Comparison of ENCODE assay signal across 1 cellular context in genomic region chr14:60091550-60092511, GRCh38.
TF ChIP-seq lines count a peak whose summit lies in the region.

TSS of gene PCNX4 (plus strand) at chr14:60091923. CDS start at chr14:60107639, 15,716 bp downstream.

TF ChIP-seq in HepG2, 621 proteins besides CTCF, POLR2A, EP300 and RAD21 (continued from another document and continues in another):
- TF ChIP-seq ZNF567 (CRISPR knock-in tag; IDR thresholded peaks at IDR 0.05; ENCODE audit: borderline replicate concordance) (peak; percentile 55; the same call in 1 of the 2 replicates), SAP130 (CRISPR knock-in tag; IDR thresholded peaks at IDR 0.05; ENCODE audit: low read depth) (peak; percentile 95), KDM4B (CRISPR knock-in tag; IDR thresholded peaks at IDR 0.05) (0 out of 2 replicates have a peak, but pooled peaks have one; percentile 54), ZNF512 (CRISPR knock-in tag; IDR thresholded peaks at IDR 0.05) (no peak), RERE (CRISPR knock-in tag; IDR thresholded peaks at IDR 0.05; ENCODE audit: low read depth) (peak; percentile 69; the same call in 1 of the 2 replicates), FOXA3 (CRISPR knock-in tag; IDR thresholded peaks at IDR 0.05) (peak; percentile 73), SMAD9 (CRISPR knock-in tag; IDR thresholded peaks at IDR 0.05) (peak; percentile 92), ZFYVE20 (CRISPR knock-in tag; IDR thresholded peaks at IDR 0.05; ENCODE audit: borderline replicate concordance, low read depth) (0 out of 2 replicates have a peak, but pooled peaks have one; percentile 65), GATAD2A (CRISPR knock-in tag; IDR thresholded peaks at IDR 0.05) (peak; percentile 70), MIXL1 (CRISPR knock-in tag; IDR thresholded peaks at IDR 0.05) (no peak), ZNF672 (CRISPR knock-in tag; IDR thresholded peaks at IDR 0.05) (no peak), ZNF724P (CRISPR knock-in tag; IDR thresholded peaks at IDR 0.05; ENCODE audit: borderline replicate concordance) (peak; percentile 95), IKZF5 (CRISPR knock-in tag; IDR thresholded peaks at IDR 0.05) (peak; percentile 91), FOXK2 (IDR thresholded peaks at IDR 0.05) (no peak), BRD4 (CRISPR knock-in tag; IDR thresholded peaks at IDR 0.05) (peak; percentile 93), SALL2 (CRISPR knock-in tag; IDR thresholded peaks at IDR 0.05) (peak; percentile 92; the same call in 1 of the 2 replicates), TAF1 (CRISPR knock-in tag; IDR thresholded peaks at IDR 0.05) (peak; percentile 97), ZMYM4 (CRISPR knock-in tag; IDR thresholded peaks at IDR 0.05) (peak; percentile 96), ZNF20 (CRISPR knock-in tag; IDR thresholded peaks at IDR 0.05) (no peak), ZFY (CRISPR knock-in tag; IDR thresholded peaks at IDR 0.05) (peak; percentile 100), FOSL1 (CRISPR knock-in tag; IDR thresholded peaks at IDR 0.05; ENCODE audit: borderline replicate concordance) (no peak), ZNF383 (CRISPR knock-in tag; IDR thresholded peaks at IDR 0.05; ENCODE audit: borderline replicate concordance) (peak; percentile 74; the same call in 1 of the 2 replicates), YEATS2 (CRISPR knock-in tag; IDR thresholded peaks at IDR 0.05; ENCODE audit: borderline replicate concordance) (peak; percentile 94), FOXM1 (CRISPR knock-in tag; IDR thresholded peaks at IDR 0.05) (no peak), SALL1 (CRISPR knock-in tag; IDR thresholded peaks at IDR 0.05) (peak; percentile 98), TP53 (CRISPR knock-in tag; conservative IDR thresholded peaks at IDR 0.05) (no peak; the same call in 1 of the 2 replicates), SKIL (CRISPR knock-in tag; IDR thresholded peaks at IDR 0.05; ENCODE audit: borderline replicate concordance) (peak; percentile 68; the same call in 1 of the 2 replicates), MTA1 (CRISPR knock-in tag; IDR thresholded peaks at IDR 0.05; ENCODE audit: borderline replicate concordance) (peak; percentile 95), MYPOP (CRISPR knock-in tag; IDR thresholded peaks at IDR 0.05) (peak; percentile 98), ZNF318 (CRISPR knock-in tag; IDR thresholded peaks at IDR 0.05) (peak; percentile 96; the same call in 1 of the 2 replicates), IRF9 (CRISPR knock-in tag; IDR thresholded peaks at IDR 0.05; ENCODE audit: borderline replicate concordance) (peak; percentile 96), ZFP62 (CRISPR knock-in tag; IDR thresholded peaks at IDR 0.05) (no peak), RBFOX2 (IDR thresholded peaks at IDR 0.05; ENCODE audit: low read depth, low read length) (peak; percentile 98), MYNN (CRISPR knock-in tag; IDR thresholded peaks at IDR 0.05; ENCODE audit: low read depth) (0 out of 2 replicates have a peak, but pooled peaks have one; percentile 67), JARID2 (CRISPR knock-in tag; IDR thresholded peaks at IDR 0.05; ENCODE audit: insufficient replicate concordance) (no peak), THRA (CRISPR knock-in tag; IDR thresholded peaks at IDR 0.05; ENCODE audit: borderline replicate concordance) (0 out of 2 replicates have a peak, but pooled peaks have one; percentile 44)
